In the genomic region with DNA sequence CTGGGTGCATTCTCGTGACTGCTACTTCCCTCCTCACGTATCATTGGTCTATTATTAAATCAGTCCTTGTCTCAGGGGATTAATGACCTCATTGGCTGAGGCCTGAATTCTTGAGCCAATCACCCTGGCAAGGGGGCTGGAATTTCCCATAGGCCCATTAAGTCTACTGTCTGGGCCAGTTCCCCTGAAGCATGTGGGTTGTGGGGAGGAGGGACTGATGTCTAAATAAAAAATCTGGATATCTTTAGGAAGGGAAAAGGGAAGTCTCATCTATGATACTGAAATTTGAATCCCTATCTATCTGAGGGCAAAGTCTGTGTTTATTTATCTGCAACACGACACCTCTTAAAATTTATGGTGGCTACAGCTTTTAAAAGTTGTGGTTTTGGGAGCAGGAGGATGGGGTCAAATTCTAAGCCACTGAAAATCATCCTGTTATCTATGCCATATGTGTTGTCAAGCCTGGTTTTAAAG, we compare ENCODE assay signal across 9 cellular contexts.
DNase-seq lines count a peak whose midpoint lies in the region; ATAC-seq and TF ChIP-seq lines count a peak whose summit lies in the region.
"Had no signal": no experiment of that assay in that cellular context is flagged by ENCODE, and none has a peak within 500 bp of the region (broad histone marks: within the 10 kb centered on the region; RNA-seq: fewer than 3 reads in every experiment).

No MANE protein-coding gene starts in this region.

- no peak overlapping the region for H3K9ac ChIP-seq in GM23248

- H3K4me2 ChIP-seq in GM23248 (ENCODE audit: unreplicated experiment) = no peak overlapping the region

- H3F3A ChIP-seq in GM23248 (ENCODE audit: insufficient read depth) = peaks cover 19% of the 10 kb centered on the region

- H3K36me3 Mint-ChIP-seq in activated naive CD4-positive, alpha-beta T cell treated with anti-CD3 and anti-CD28 coated beads, Interleukin-2, amount 50 U/mL, for 72 hours = peaks cover 0 to 6% of the 10 kb centered on the region in 2 donors

- peak; percentile 35 for DNase-seq in GM23248
- peak; percentile 67 for DNase-seq in NCI-H510A treated with DMSO at 0.1 percent for 48 hours (lab: John Stamatoyannopoulos, UW)
- DNase-seq in Right ventricle myocardium superior = no peak
- DNase-seq in gastrocnemius medialis = peak in 1 of 2 donors; percentile 46
- DNase-seq in GM19240 (ENCODE audit: insufficient read length, low spot score) = no peak
- DNase-seq in activated naive CD4-positive, alpha-beta T cell treated with anti-CD3 and anti-CD28 coated beads, Interleukin-2, amount 50 U/mL, for 72 hours (ENCODE audit: low spot score in 2 of 2) = no peak

- H3K9me3 ChIP-seq in GM23248 (ENCODE audit: low read depth) (no peaks in the 10 kb centered on the region), gastrocnemius medialis (no peaks in the 10 kb centered on the region)
- H3K9me3 ChIP-seq: Peyer's patch had no signal

- H3K9me2 ChIP-seq in GM23248 (ENCODE audit: insufficient read depth) = no peaks in the 10 kb centered on the region

- ATAC-seq in Right ventricle myocardium superior (ENCODE audit: poor library complexity) (peak; percentile 63), gastrocnemius medialis (peak; percentile 68 to 86), GM18520 (IDR thresholded peaks at IDR 0.05; ENCODE audit: unreplicated experiment) (no peak)
- ATAC-seq in activated naive CD4-positive, alpha-beta T cell treated with anti-CD3 and anti-CD28 coated beads, Interleukin-2, amount 50 U/mL, for 72 hours = no peak

- H3K9me3 Mint-ChIP-seq in activated naive CD4-positive, alpha-beta T cell treated with anti-CD3 and anti-CD28 coated beads, Interleukin-2, amount 50 U/mL, for 72 hours = no peaks in the 10 kb centered on the region

- WGBS in GM23248 (ENCODE audit: low coverage in 1 of 2, low lambda C conversion rate in 2 of 2, missing lambda C conversion rate in 2 of 2), 2 experiments = 60 to 72% methylated on average over 3 of the region's 3 CpGs

- no peaks in the 10 kb centered on the region for H3K27me3 ChIP-seq in GM23248 (replicated peaks; ENCODE audit: insufficient read depth)
- no peaks in the 10 kb centered on the region for H3K27me3 ChIP-seq in gastrocnemius medialis
- H3K27me3 ChIP-seq: cardiac muscle cell, Peyer's patch had no signal

- peaks cover 14% of the 10 kb centered on the region for H3K4me1 ChIP-seq in GM23248 (ENCODE audit: insufficient read depth)
- H3K4me1 ChIP-seq in gastrocnemius medialis = peaks cover 16 to 22% of the 10 kb centered on the region in 2 donors

- H3K27ac ChIP-seq in GM23248 (no peak overlapping the region), gastrocnemius medialis (peak overlapping the region; percentile 42 to 71 (median 58))

- no peaks in the 10 kb centered on the region for H4K20me1 ChIP-seq in GM23248 (ENCODE audit: insufficient read depth)

- no peak overlapping the region for H2AFZ ChIP-seq in GM23248

- TF ChIP-seq POLR2A in gastrocnemius medialis (IDR thresholded peaks at IDR 0.05) = no peak

- H3K79me2 ChIP-seq in GM23248 (ENCODE audit: insufficient read depth) = no peaks in the 10 kb centered on the region

- no peak for TF ChIP-seq CTCF in gastrocnemius medialis (IDR thresholded peaks at IDR 0.05 in 4 of 5, conservative IDR thresholded peaks at IDR 0.05 in 1 of 5)

- intact Hi-C loops in Right ventricle myocardium superior (cut with DNase I) (loop anchor here (5.0 kb wide), 1 partner anchor 68 kb away; no protein-coding TSS in a partner anchor), gastrocnemius medialis (cut with DNase I; ENCODE audit: low total_unique reads) (no loop called here)

- H3K4me3 ChIP-seq in GM23248 = no peak overlapping the region
- no peak overlapping the region for H3K4me3 ChIP-seq in gastrocnemius medialis
- H3K4me3 ChIP-seq: cardiac muscle cell, Peyer's patch had no signal

- no peak overlapping the region for H3K27ac Mint-ChIP-seq in activated naive CD4-positive, alpha-beta T cell treated with anti-CD3 and anti-CD28 coated beads, Interleukin-2, amount 50 U/mL, for 72 hours

- H3K36me3 ChIP-seq in GM23248 (ENCODE audit: low read depth) = no peaks in the 10 kb centered on the region
- no peaks in the 10 kb centered on the region for H3K36me3 ChIP-seq in gastrocnemius medialis
- H3K36me3 ChIP-seq: cardiac muscle cell, Peyer's patch had no signal

- in situ Hi-C loops in GM23248 (cut with MboI) = no loop called here
- in situ Hi-C loops in gastrocnemius medialis (cut with MboI; ENCODE audit: low sequenced_read_pairs in 4 of 4) = no loop called here

Comparison
In these comparisons a context has a peak if more than half of its experiments do, and no peak if none do; other contexts are left out.
1. DNase-seq: peak in GM23248 (single experiment) and NCI-H510A treated with DMSO at 0.1 percent for 48 hours (single experiment); none in Right ventricle myocardium superior (single experiment), GM19240 (single experiment) and activated naive CD4-positive, alpha-beta T cell treated with anti-CD3 and anti-CD28 coated beads, Interleukin-2, amount 50 U/mL, for 72 hours (0 of 2).
2. ATAC-seq: peak in Right ventricle myocardium superior (single experiment) and gastrocnemius medialis (2 of 2); none in activated naive CD4-positive, alpha-beta T cell treated with anti-CD3 and anti-CD28 coated beads, Interleukin-2, amount 50 U/mL, for 72 hours (0 of 2) and GM18520 (single experiment).